9 cellular contexts compared by ENCODE assay signal in genomic region chr22:23248583-23248982, GRCh38.
DNase-seq lines count a peak whose midpoint lies in the region; ATAC-seq and TF ChIP-seq lines count a peak whose summit lies in the region.
"Had no signal": no experiment of that assay in that cellular context is flagged by ENCODE, and none has a peak within 500 bp of the region (broad histone marks: within the 10 kb centered on the region; RNA-seq: fewer than 3 reads in every experiment).

No MANE protein-coding gene starts in this region.

- DNase-seq in GM23338 (ENCODE audit: low spot score) (peak; percentile 72), NCI-H510A (lab: John Stamatoyannopoulos, UW) (peak; percentile 57)
- no peak for DNase-seq in effector memory CD8-positive, alpha-beta T cell
- DNase-seq: activated CD8-positive, alpha-beta memory T cell treated with anti-CD3 and anti-CD28 coated beads, Interleukin-2, amount 50 U/mL, for 48 hours; stimulated activated naive B cell treated with anti-CD40 and anti-IgM and Interleukin-4, amounts not matched to agents 10 μg/mL and 1 μg/mL and 100 μg/mL, for 72 hours had no signal

- H3K27me3 ChIP-seq in GM23338 (ENCODE audit: insufficient read depth) (no peaks in the 10 kb centered on the region), parathyroid adenoma (ENCODE audit: control insufficient read depth, insufficient read depth, low read length) (no peaks in the 10 kb centered on the region)

- no peaks in the 10 kb centered on the region for H3F3A ChIP-seq in GM23338 (replicated peaks; ENCODE audit: low read depth)

- H2AFZ ChIP-seq in GM23338, result no peak overlapping the region
- no peak overlapping the region for H2AFZ ChIP-seq in parathyroid adenoma

- H3K4me1 ChIP-seq in GM23338 (ENCODE audit: insufficient read depth) (peaks cover 72% of the 10 kb centered on the region), parathyroid adenoma (peaks cover 2% of the 10 kb centered on the region)

- H4K20me1 ChIP-seq in GM23338 (replicated peaks; ENCODE audit: insufficient read depth), result peaks cover 2% of the 10 kb centered on the region; the same call in 1 of the 2 replicates

- no peak overlapping the region for H3K4me3 Mint-ChIP-seq in GM23338
- peak overlapping the region; percentile 54 to 62 for H3K4me3 Mint-ChIP-seq in effector memory CD8-positive, alpha-beta T cell
- H3K4me3 Mint-ChIP-seq: stimulated activated naive B cell treated with anti-CD40 and anti-IgM and Interleukin-4, amounts not matched to agents 10 μg/mL and 1 μg/mL and 100 μg/mL, for 72 hours had no signal

- no peak overlapping the region for H3K4me3 ChIP-seq in GM23338
- no peak overlapping the region for H3K4me3 ChIP-seq in parathyroid adenoma (ENCODE audit: low read depth, low read length)

- H3K79me2 ChIP-seq in GM23338 (replicated peaks; ENCODE audit: insufficient read depth), result peaks cover 97% of the 10 kb centered on the region
- peaks cover 10% of the 10 kb centered on the region for H3K79me2 ChIP-seq in parathyroid adenoma

- H3K9ac ChIP-seq in parathyroid adenoma, result no peak overlapping the region

- no peaks in the 10 kb centered on the region for H3K9me3 ChIP-seq in parathyroid adenoma (ENCODE audit: control insufficient read depth, low read length)

- peaks cover 11% of the 10 kb centered on the region for H3K36me3 Mint-ChIP-seq in GM23338 (ENCODE audit: low read depth)
- H3K36me3 Mint-ChIP-seq in effector memory CD8-positive, alpha-beta T cell (ENCODE audit: insufficient read depth), result peaks cover 10% of the 10 kb centered on the region

- no peaks in the 10 kb centered on the region for H3K9me2 ChIP-seq in GM23338 (ENCODE audit: insufficient read depth)

- ATAC-seq in GM23338 (peak; percentile 75), HG02973 (IDR thresholded peaks at IDR 0.05; ENCODE audit: unreplicated experiment) (no peak), HG03469 (IDR thresholded peaks at IDR 0.05; ENCODE audit: unreplicated experiment) (no peak), GM21786 (IDR thresholded peaks at IDR 0.05; ENCODE audit: unreplicated experiment) (no peak)
- ATAC-seq in effector memory CD8-positive, alpha-beta T cell (replicated peaks), result no peak
- ATAC-seq: stimulated activated naive B cell treated with anti-CD40 and anti-IgM and Interleukin-4, amounts not matched to agents 10 μg/mL and 1 μg/mL and 100 μg/mL, for 72 hours had no signal

- peaks cover 94% of the 10 kb centered on the region for H3K4me1 Mint-ChIP-seq in GM23338
- peaks cover 47 to 48% of the 10 kb centered on the region in 2 donors for H3K4me1 Mint-ChIP-seq in effector memory CD8-positive, alpha-beta T cell (ENCODE audit: low read depth in 2 of 2)

- peaks cover 12% of the 10 kb centered on the region for H3K27me3 Mint-ChIP-seq in GM23338 (ENCODE audit: insufficient read depth, low read depth, poor library complexity)
- H3K27me3 Mint-ChIP-seq in effector memory CD8-positive, alpha-beta T cell, result no peaks in the 10 kb centered on the region
- H3K27me3 Mint-ChIP-seq: stimulated activated naive B cell treated with anti-CD40 and anti-IgM and Interleukin-4, amounts not matched to agents 10 μg/mL and 1 μg/mL and 100 μg/mL, for 72 hours had no signal

- H3K27ac Mint-ChIP-seq in GM23338, result peak overlapping the region; percentile 56; the same call in 1 of the 2 replicates
- peak overlapping the region; percentile 92 for H3K27ac Mint-ChIP-seq in effector memory CD8-positive, alpha-beta T cell

- H3K4me2 ChIP-seq in GM23338 (peak overlapping the region; percentile 65; the same call in 1 of the 2 replicates), parathyroid adenoma (ENCODE audit: low read length) (peak overlapping the region; percentile 9)

- H3K9me3 Mint-ChIP-seq in GM23338, result no peaks in the 10 kb centered on the region
- H3K9me3 Mint-ChIP-seq in effector memory CD8-positive, alpha-beta T cell, result no peaks in the 10 kb centered on the region
- H3K9me3 Mint-ChIP-seq: stimulated activated naive B cell treated with anti-CD40 and anti-IgM and Interleukin-4, amounts not matched to agents 10 μg/mL and 1 μg/mL and 100 μg/mL, for 72 hours had no signal

- H3K27ac ChIP-seq in GM23338 (ENCODE audit: low read depth) (no peak overlapping the region; the same call in 1 of the 2 replicates), parathyroid adenoma (no peak overlapping the region)

- TF ChIP-seq CTCF in GM23338 (conservative IDR thresholded peaks at IDR 0.05; ENCODE audit: low read depth in 2 of 2) (no peak), parathyroid adenoma (IDR thresholded peaks at IDR 0.05) (no peak)

- H3K36me3 ChIP-seq in GM23338 (ENCODE audit: insufficient read depth), result no peaks in the 10 kb centered on the region
- H3K36me3 ChIP-seq in parathyroid adenoma (ENCODE audit: control insufficient read depth, insufficient read depth, low read length), result no peaks in the 10 kb centered on the region

TF ChIP-seq in GM23338, 12 proteins besides CTCF, POLR2A, EP300 and RAD21 (continues in another document):
- TF ChIP-seq EZH2phosphoT487 (IDR thresholded peaks at IDR 0.05; ENCODE audit: unreplicated experiment) (no peak), ETS1 (IDR thresholded peaks at IDR 0.05) (no peak), STAT1 (IDR thresholded peaks at IDR 0.05; ENCODE audit: unreplicated experiment) (no peak), ZNF331 (CRISPR knock-in tag; IDR thresholded peaks at IDR 0.05; ENCODE audit: low read depth) (no peak), ZNF114 (CRISPR knock-in tag; IDR thresholded peaks at IDR 0.05) (no peak), EZH2 (IDR thresholded peaks at IDR 0.05; ENCODE audit: low read depth, unreplicated experiment) (no peak), ZNF462 (CRISPR knock-in tag; IDR thresholded peaks at IDR 0.05) (no peak), CREB1 (CRISPR knock-in tag; IDR thresholded peaks at IDR 0.05; ENCODE audit: low read depth) (no peak), NANOG (IDR thresholded peaks at IDR 0.05; ENCODE audit: borderline replicate concordance) (no peak)

Comparison
In these comparisons a context has a peak if more than half of its experiments do, and no peak if none do; other contexts are left out.
1. DNase-seq: peak in GM23338 (single experiment) and NCI-H510A (single experiment); none in effector memory CD8-positive, alpha-beta T cell (0 of 3).